Comparison of ENCODE assay signal across 8 cellular contexts in the genomic region with DNA sequence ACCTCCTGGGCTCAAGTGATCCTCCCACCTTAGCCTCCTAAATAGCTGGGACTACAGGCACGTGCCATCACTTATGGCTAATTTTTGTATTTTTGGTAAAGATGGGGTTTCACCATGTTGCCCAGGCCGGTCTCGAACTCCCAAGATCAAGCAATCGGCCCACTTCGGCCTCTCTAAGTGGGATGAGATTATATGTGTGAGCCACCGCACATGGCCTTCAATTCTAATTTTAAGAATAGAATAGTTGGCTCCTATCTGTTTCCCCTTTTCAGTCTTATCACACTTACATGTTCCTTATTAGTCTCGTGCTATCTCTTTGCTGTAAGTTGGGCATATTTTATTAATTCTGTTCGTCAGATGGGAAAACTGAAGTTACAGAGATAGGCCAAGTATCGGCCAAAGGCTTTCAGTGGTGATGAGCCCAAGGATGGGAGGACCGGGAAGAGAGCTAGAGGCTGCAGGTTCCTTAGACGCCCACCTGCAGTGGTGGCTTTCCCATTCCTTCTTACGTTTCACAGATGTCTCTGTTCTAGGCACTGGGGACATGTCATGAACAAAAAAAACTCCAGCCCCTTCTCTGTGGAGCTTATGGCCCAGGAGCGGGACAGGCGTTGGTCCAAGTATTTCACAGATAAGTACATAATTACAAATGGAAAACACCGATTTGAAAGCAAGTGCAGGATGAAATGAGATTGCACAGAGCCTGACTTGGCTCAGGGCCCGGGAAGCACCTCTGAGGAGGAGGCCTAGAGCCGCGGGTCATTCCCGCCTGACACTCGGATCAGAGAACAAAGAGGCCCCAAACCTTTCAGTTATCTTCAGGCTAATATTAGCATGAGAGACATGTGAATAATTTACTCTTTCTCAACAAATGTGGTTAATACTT.
DNase-seq lines count a peak whose midpoint lies in the region; ATAC-seq, FAIRE-seq and TF ChIP-seq lines count a peak whose summit lies in the region.

No MANE protein-coding gene starts in this region.

- intact Hi-C loops in right cardiac atrium (cut with DNase I) = no loop called here

- H3K4me3 ChIP-seq in right cardiac atrium (ENCODE audit: low read length) = no peak overlapping the region

- FAIRE-seq in urothelium cell line (lab: Jason Lieb, UNC) = no peak

- peak; percentile 44 for DNase-seq in GM10266 (ENCODE audit: extremely low spot score)
- DNase-seq in SHP77 treated with DMSO at 0.1 percent for 48 hours (lab: John Stamatoyannopoulos, UW) = peak; percentile 55
- peak; percentile 42 to 87 (median 86) for DNase-seq in right cardiac atrium
- DNase-seq in urothelium cell line (ENCODE audit: low spot score) = peak; percentile 56
- DNase-seq in inferior parietal cortex (ENCODE audit: extremely low spot score) = no peak
- DNase-seq in T-helper 2 cell = no peak

- no peaks in the 10 kb centered on the region for H3K27me3 ChIP-seq in right cardiac atrium (ENCODE audit: control insufficient read depth, insufficient read depth)

- TF ChIP-seq CTCF in GM10266 (IDR thresholded peaks at IDR 0.05; ENCODE audit: control insufficient read depth, insufficient read depth, low read depth, missing control alignments) = no peak

- peak overlapping the region; percentile 98 for H3K27ac ChIP-seq in right cardiac atrium (ENCODE audit: low read length)

- ATAC-seq in HG03442 (IDR thresholded peaks at IDR 0.05; ENCODE audit: unreplicated experiment) (peak; percentile 32), right cardiac atrium (peak; percentile 62 to 73), GM21526 (IDR thresholded peaks at IDR 0.05; ENCODE audit: low FRiP score, unreplicated experiment) (no peak)

- no peaks in the 10 kb centered on the region for H3K9me3 ChIP-seq in right cardiac atrium (ENCODE audit: control insufficient read depth, low read length)

- WGBS in right cardiac atrium = 35% methylated on average over 20 of the region's 20 CpGs

- H3K4me1 ChIP-seq in right cardiac atrium (ENCODE audit: control insufficient read depth, insufficient read depth, low read length) = peaks cover 7% of the 10 kb centered on the region

Comparison
In these comparisons a context has a peak if more than half of its experiments do, and no peak if none do; other contexts are left out.
1. DNase-seq: peak in GM10266 (single experiment), SHP77 treated with DMSO at 0.1 percent for 48 hours (single experiment), right cardiac atrium (3 of 3) and urothelium cell line (single experiment); none in inferior parietal cortex (single experiment) and T-helper 2 cell (0 of 5).